8 cellular contexts compared by ENCODE assay signal in genomic region chr19:47296036-47296435, GRCh38. TPM values are rescaled to one million over a fixed set of nuclear protein-coding genes. Genes with fewer than 3 reads are reported as not detected.
DNase-seq lines count a peak whose midpoint lies in the region; ATAC-seq, FAIRE-seq and TF ChIP-seq lines count a peak whose summit lies in the region.

No MANE protein-coding gene starts in this region.

- intact Hi-C loops in pancreas (cut with DNase I): loop anchor here in 2 of 3 donors (5.0 to 10.0 kb wide), 3 partner anchors 89 to 399 kb away; no protein-coding TSS in a partner anchor

- H3K36me3 ChIP-seq in GM06990 (ENCODE audit: control insufficient read depth, insufficient read depth, low read length) (no peaks in the 10 kb centered on the region), SJSA1 (no peaks in the 10 kb centered on the region), pancreas (no peaks in the 10 kb centered on the region), upper lobe of left lung (peaks cover 0 to 5% (median 0%) of the 10 kb centered on the region in 4 donors)

- H3K9me3 ChIP-seq in SJSA1 (replicated peaks) (no peaks in the 10 kb centered on the region), pancreas (no peaks in the 10 kb centered on the region), upper lobe of left lung (no peaks in the 10 kb centered on the region)

- TF ChIP-seq CTCF in GM06990 (IDR thresholded peaks at IDR 0.05; ENCODE audit: insufficient read depth, low read length, poor library complexity, severe bottlenecking) (peak; percentile 73), NB4 (IDR thresholded peaks at IDR 0.05; ENCODE audit: low read depth, low read length) (peak; percentile 99), pancreas (IDR thresholded peaks at IDR 0.05) (peak; percentile 55 to 75 (median 62)), upper lobe of left lung (IDR thresholded peaks at IDR 0.05) (peak; percentile 70 to 82 (median 80))

- H3K4me1 ChIP-seq in SJSA1 (replicated peaks): no peaks in the 10 kb centered on the region
- no peaks in the 10 kb centered on the region for H3K4me1 ChIP-seq in pancreas
- H3K4me1 ChIP-seq in upper lobe of left lung: peaks cover 0 to 6% (median 0%) of the 10 kb centered on the region in 4 donors

- H3K27ac ChIP-seq in SJSA1 (no peak overlapping the region), pancreas (no peak overlapping the region), upper lobe of left lung (no peak overlapping the region)

- H3K27me3 ChIP-seq in GM06990 (replicated peaks; ENCODE audit: control insufficient read depth, insufficient read depth, low read length) (no peaks in the 10 kb centered on the region), SJSA1 (replicated peaks) (no peaks in the 10 kb centered on the region), pancreas (no peaks in the 10 kb centered on the region), upper lobe of left lung (no peaks in the 10 kb centered on the region)

- peak; percentile 93 to 98 (median 94) for ATAC-seq in pancreas
- peak; percentile 89 for ATAC-seq in upper lobe of left lung (ENCODE audit: low FRiP score in 2 of 2)
- ATAC-seq in HG02759 (IDR thresholded peaks at IDR 0.05; ENCODE audit: unreplicated experiment): no peak

- TF ChIP-seq EP300 in upper lobe of left lung (IDR thresholded peaks at IDR 0.05): no peak

- DNase-seq in GM06990 (ENCODE audit: extremely low read depth, insufficient read length) (no peak), NB4 (ENCODE audit: low read depth) (peak; percentile 96), SJSA1 (ENCODE audit: low read depth in 1 of 2, low spot score in 2 of 2) (peak; percentile 57 to 85), germinal center (ENCODE audit: low spot score) (peak; percentile 75), pancreas (peak in 4 of 6 donors; percentile 59 to 77 (median 72)), upper lobe of left lung (peak in 1 of 2 donors; percentile 83)
- peak; percentile 71 for DNase-seq in activated gamma-delta T cell treated with anti-CD3 and anti-CD28 coated beads, Interleukin-2, amount 50 U/mL, for 16 hours (ENCODE audit: low read depth)

- WGBS in pancreas, 2 donors: 36 to 39% methylated on average over 12 of the region's 12 CpGs
- 15 to 18% methylated on average over 11 to 12 of the region's 12 CpGs for WGBS in upper lobe of left lung, 2 donors

- FAIRE-seq in pancreas (lab: Jason Lieb, UNC): no peak

- TF ChIP-seq POLR2A in NB4 (IDR thresholded peaks at IDR 0.05; ENCODE audit: extremely low read depth, insufficient read length): no peak
- no peak for TF ChIP-seq POLR2A in upper lobe of left lung (IDR thresholded peaks at IDR 0.05)

- no peak overlapping the region for H3K4me3 ChIP-seq in GM06990 (replicated peaks; ENCODE audit: low read depth, low read length)
- no peak overlapping the region for H3K4me3 ChIP-seq in NB4 (ENCODE audit: low read depth, low read length)
- no peak overlapping the region for H3K4me3 ChIP-seq in SJSA1
- no peak overlapping the region for H3K4me3 ChIP-seq in pancreas
- H3K4me3 ChIP-seq in upper lobe of left lung: no peak overlapping the region

RNA-seq across cellular contexts. Expression of gene C5AR1, which starts 13.6 kb away (rescaled TPM):
- not detected in 2 replicates for total RNA-seq in SJSA1 (2014; rRNA removed; shearing (Covaris generic))
- total RNA-seq in pancreas (10 to 100 TPM in 2 of 6 donors, 1 to 10 TPM in 4; 1.2 to 10.4 (median 4.5) TPM), upper lobe of left lung (10 to 100 TPM; 20.3 to 87.3 (median 45.1) TPM)
- polyA plus RNA-seq in pancreas: 1 to 10 TPM; 2.3 to 4.1 TPM

RNA-seq across cellular contexts. Expression of gene INAFM1, which starts 21.4 kb away (rescaled TPM):
- 2.4 and 2.5 TPM in 2 replicates for total RNA-seq in SJSA1 (2014; rRNA removed; shearing (Covaris generic))
- total RNA-seq in pancreas (10 to 100 TPM; 10.6 to 37.7 (median 13.5) TPM), upper lobe of left lung (10 to 100 TPM in 4 of 6 donors, 1 to 10 TPM in 1, under 1 TPM in 1; 0.59 to 28.3 (median 22.4) TPM)
- polyA plus RNA-seq in pancreas: 10 to 100 TPM; 25.6 to 29.7 TPM

RNA-seq across cellular contexts. Expression of gene C5AR2, which starts 35.9 kb away (rescaled TPM):
- total RNA-seq in SJSA1 (2014; rRNA removed; shearing (Covaris generic)): not detected in 2 replicates
- total RNA-seq in pancreas (1 to 10 TPM in 1 of 6 donors, under 1 TPM in 4, not detected in 1; 0.09 to 1.2 (median 0.69) TPM), upper lobe of left lung (10 to 100 TPM in 3 of 6 donors, 1 to 10 TPM in 3; 3.8 to 22.9 (median 10.0) TPM)
- under 1 TPM; 0.12 to 0.23 TPM for polyA plus RNA-seq in pancreas

RNA-seq across cellular contexts. Expression of gene CCDC9, which starts 39.7 kb away (rescaled TPM):
- total RNA-seq in SJSA1 (2014; rRNA removed; shearing (Covaris generic)): 8.0 and 12.1 TPM in 2 replicates
- total RNA-seq in pancreas: 10 to 100 TPM; 24.6 to 67.3 (median 34.7) TPM
- 100 to 1,000 TPM in 1 of 2 donors, 10 to 100 TPM in 1; 38.3 to 102 TPM for polyA plus RNA-seq in pancreas
- total RNA-seq in upper lobe of left lung: 10 to 100 TPM; 18.2 to 91.1 (median 35.0) TPM

RNA-seq across cellular contexts. Expression of gene DHX34, which starts 53.1 kb away (rescaled TPM):
- total RNA-seq in SJSA1 (2014; rRNA removed; shearing (Covaris generic)): 15.0 and 16.4 TPM in 2 replicates
- total RNA-seq in pancreas (1 to 10 TPM; 3.5 to 9.9 (median 5.8) TPM), upper lobe of left lung (10 to 100 TPM in 5 of 6 donors, 1 to 10 TPM in 1; 8.4 to 80.7 (median 19.4) TPM)
- 10 to 100 TPM; 16.7 to 23.5 TPM for polyA plus RNA-seq in pancreas
